23 cellular contexts compared by ENCODE assay signal in genomic region chr3:105459566-105460290, GRCh38.
A peak's percentile ranks its signal among the peaks of the same experiment; 100 is the strongest.
DNase-seq lines count a peak whose midpoint lies in the region; ATAC-seq and TF ChIP-seq lines count a peak whose summit lies in the region.
"Had no signal": no experiment of that assay in that cellular context is flagged by ENCODE, and none has a peak within 500 bp of the region (broad histone marks: within the 10 kb centered on the region; RNA-seq: fewer than 3 reads in every experiment).

No MANE protein-coding gene starts in this region.

- H3K79me2 ChIP-seq in fibroblast of lung (ENCODE audit: control insufficient read depth, insufficient read depth, low read length) (peaks cover 18% of the 10 kb centered on the region), osteoblast (ENCODE audit: insufficient read depth, low read length) (peaks cover 90% of the 10 kb centered on the region)

- H3K9ac ChIP-seq in fibroblast of lung (ENCODE audit: insufficient read depth, low read length) = no peak overlapping the region

- no peaks in the 10 kb centered on the region for H3K9me3 Mint-ChIP-seq in HFFc6
- H3K9me3 Mint-ChIP-seq: activated naive CD8-positive, alpha-beta T cell treated with anti-CD3 and anti-CD28 coated beads, Interleukin-2, amount 50 U/mL, for 24 hours; dendritic cell treated with granulocyte-macrophage colony-stimulating factor and Interleukin-4, amounts not matched to agents 40 ng/mL and 50 ng/mL, for 4 days; mesothelial cell of epicardium had no signal

- H4K20me1 ChIP-seq in fibroblast of lung (ENCODE audit: control insufficient read depth, extremely low read depth, insufficient read depth, low read length) = no peaks in the 10 kb centered on the region
- peaks cover 5% of the 10 kb centered on the region for H4K20me1 ChIP-seq in osteoblast (ENCODE audit: insufficient read depth, low read length)

- no peaks in the 10 kb centered on the region for H3K36me3 ChIP-seq in fibroblast of lung (ENCODE audit: control insufficient read depth, insufficient read depth, low read length)
- H3K36me3 ChIP-seq in osteoblast (ENCODE audit: insufficient read depth, low read length) = no peaks in the 10 kb centered on the region
- H3K36me3 ChIP-seq: breast epithelium had no signal

- H3K4me3 ChIP-seq in fibroblast of lung (replicated peaks in 1 of 4; ENCODE audit: control extremely low read depth in 1 of 4, insufficient read depth in 1 of 4, low read depth in 3 of 4, low read length in 4 of 4) (no peak overlapping the region), osteoblast (ENCODE audit: insufficient read depth, low read length) (no peak overlapping the region)
- H3K4me3 ChIP-seq: breast epithelium had no signal

- H3K9me3 ChIP-seq in fibroblast of lung (ENCODE audit: control insufficient read depth, insufficient read depth, low read depth, low read length) = no peaks in the 10 kb centered on the region
- no peaks in the 10 kb centered on the region for H3K9me3 ChIP-seq in osteoblast (ENCODE audit: low read depth, low read length)
- H3K9me3 ChIP-seq: breast epithelium had no signal

- H3K4me1 Mint-ChIP-seq in HFFc6 (ENCODE audit: low read depth) = peaks cover 58% of the 10 kb centered on the region
- H3K4me1 Mint-ChIP-seq: activated naive CD8-positive, alpha-beta T cell treated with anti-CD3 and anti-CD28 coated beads, Interleukin-2, amount 50 U/mL, for 24 hours; natural killer cell had no signal

- peaks cover 13% of the 10 kb centered on the region; the same call in 1 of the 2 replicates for H3K36me3 Mint-ChIP-seq in HFFc6 (ENCODE audit: low read depth)
- H3K36me3 Mint-ChIP-seq: mesothelial cell of epicardium, natural killer cell had no signal

- peak overlapping the region; percentile 27 for H3K4me3 Mint-ChIP-seq in HFFc6
- H3K4me3 Mint-ChIP-seq: activated naive CD8-positive, alpha-beta T cell treated with anti-CD3 and anti-CD28 coated beads, Interleukin-2, amount 50 U/mL, for 24 hours; dendritic cell treated with granulocyte-macrophage colony-stimulating factor and Interleukin-4, amounts not matched to agents 40 ng/mL and 50 ng/mL, for 4 days; mesothelial cell of epicardium; natural killer cell had no signal

- H2AFZ ChIP-seq in fibroblast of lung (ENCODE audit: low read length) = no peak overlapping the region
- no peak overlapping the region for H2AFZ ChIP-seq in osteoblast (ENCODE audit: low read length)

- no peak overlapping the region for H3K4me2 ChIP-seq in fibroblast of lung (ENCODE audit: extremely low read depth, insufficient read depth, low read length)
- peak overlapping the region; percentile 29 for H3K4me2 ChIP-seq in osteoblast (ENCODE audit: insufficient read depth, low read length)

- no peak for TF ChIP-seq CTCF in HFFc6 (IDR thresholded peaks at IDR 0.05)
- no peak for TF ChIP-seq CTCF in fibroblast of lung (conservative IDR thresholded peaks at IDR 0.05 in 1 of 2, IDR thresholded peaks at IDR 0.05 in 1 of 2; ENCODE audit: low read depth in 1 of 2, low read length in 2 of 2)
- TF ChIP-seq CTCF in osteoblast (IDR thresholded peaks at IDR 0.05; ENCODE audit: extremely low read depth, low read depth, low read length) = no peak

- H3K4me1 ChIP-seq in fibroblast of lung (ENCODE audit: control insufficient read depth, extremely low read depth, insufficient read depth, low read length) (peaks cover 7% of the 10 kb centered on the region), osteoblast (ENCODE audit: insufficient read depth, low read length) (peaks cover 21% of the 10 kb centered on the region)
- H3K4me1 ChIP-seq: breast epithelium had no signal

- ATAC-seq in GM18499 (IDR thresholded peaks at IDR 0.05; ENCODE audit: insufficient read depth, unreplicated experiment) (peak; percentile 78), HG03108 (IDR thresholded peaks at IDR 0.05; ENCODE audit: unreplicated experiment) (no peak)
- ATAC-seq: activated naive CD8-positive, alpha-beta T cell treated with anti-CD3 and anti-CD28 coated beads, Interleukin-2, amount 50 U/mL, for 24 hours; left cardiac atrium; natural killer cell had no signal

- H3K27ac Mint-ChIP-seq in HFFc6 = peak overlapping the region; percentile 64
- H3K27ac Mint-ChIP-seq: activated naive CD8-positive, alpha-beta T cell treated with anti-CD3 and anti-CD28 coated beads, Interleukin-2, amount 50 U/mL, for 24 hours; dendritic cell treated with granulocyte-macrophage colony-stimulating factor and Interleukin-4, amounts not matched to agents 40 ng/mL and 50 ng/mL, for 4 days; mesothelial cell of epicardium; natural killer cell had no signal

- no peak overlapping the region for H3K27ac ChIP-seq in fibroblast of lung (ENCODE audit: insufficient read depth, low read length)
- peak overlapping the region; percentile 35 for H3K27ac ChIP-seq in osteoblast (ENCODE audit: low read depth, low read length)
- H3K27ac ChIP-seq: breast epithelium had no signal

- H3K27me3 ChIP-seq in fibroblast of lung (ENCODE audit: control insufficient read depth, insufficient read depth, low read length) (no peaks in the 10 kb centered on the region), osteoblast (ENCODE audit: insufficient read depth, low read length) (no peaks in the 10 kb centered on the region)
- H3K27me3 ChIP-seq: breast epithelium had no signal

- DNase-seq in HFFc6 (no peak), fibroblast of lung (ENCODE audit: low read depth in 2 of 2) (peak; percentile 45 to 61), osteoblast (ENCODE audit: insufficient read length, low spot score, missing footprints) (no peak), NCI-H345 treated with DMSO at 0.1 percent for 48 hours (lab: John Stamatoyannopoulos, UW; ENCODE audit: unreplicated experiment) (no peak), ecto neural progenitor cell (ENCODE audit: low spot score) (no peak)
- DNase-seq: activated CD4-positive, alpha-beta T cell treated with anti-CD3 and anti-CD28 coated beads, Interleukin-2, amount 50 U/mL, for 4 hours; activated CD8-positive, alpha-beta memory T cell treated with anti-CD3 and anti-CD28 coated beads, Interleukin-2, amount 50 U/mL, for 48 hours; activated effector memory CD4-positive, alpha-beta T cell treated with Interleukin-2 at 50 U/mL for 16 hours; activated naive CD8-positive, alpha-beta T cell treated with anti-CD3 and anti-CD28 coated beads, Interleukin-2, amount 50 U/mL, for 24 hours; DMS79; Kasumi-1; left cardiac atrium; natural killer cell; NCI-H1092 treated with DMSO at 0.1 percent for 48 hours; NCI-H2081; NCI-H510A; NK-92 treated with Interleukin-12 subunit alpha and Interleukin-12 subunit beta, amount 100 ng/mL, for 24 hours; stimulated activated naive CD4-positive, alpha-beta T cell had no signal

- H3K27me3 Mint-ChIP-seq in HFFc6 (ENCODE audit: insufficient read depth) = no peaks in the 10 kb centered on the region
- H3K27me3 Mint-ChIP-seq: dendritic cell treated with granulocyte-macrophage colony-stimulating factor and Interleukin-4, amounts not matched to agents 40 ng/mL and 50 ng/mL, for 4 days had no signal

Comparison
In these comparisons a context has a peak if more than half of its experiments do, and no peak if none do; other contexts are left out.
1. DNase-seq: peak in fibroblast of lung (2 of 2); none in HFFc6 (single experiment), osteoblast (single experiment), NCI-H345 treated with DMSO at 0.1 percent for 48 hours (single experiment) and ecto neural progenitor cell (single experiment).